In genomic region chr19:31350033-31350692, GRCh38 we compare ENCODE assay signal across 8 cellular contexts. TPM values are rescaled to one million over a fixed set of nuclear protein-coding genes. Genes with fewer than 3 reads are reported as not detected.
A peak's percentile ranks its signal among the peaks of the same experiment; 100 is the strongest.
DNase-seq lines count a peak whose midpoint lies in the region; ATAC-seq, FAIRE-seq and TF ChIP-seq lines count a peak whose summit lies in the region.

No MANE protein-coding gene starts in this region.

- H2AFZ ChIP-seq in HepG2 (ENCODE audit: low read length) = no peak overlapping the region

- in situ Hi-C loops in HepG2 (cut with HindIII; ENCODE audit: extremely low pct_ligation_motif_present, low pct_unique_long_range_greater_than_20kb) = no loop called here

- H3K4me2 ChIP-seq in HepG2 (ENCODE audit: low read depth, low read length) = peak overlapping the region; percentile 69

- H3K4me1 Mint-ChIP-seq in activated CD8-positive, alpha-beta T cell treated with anti-CD3 and anti-CD28 coated beads for 36 hours (ENCODE audit: low read depth) = peaks cover 28% of the 10 kb centered on the region
- H3K4me1 Mint-ChIP-seq in activated CD8-positive, alpha-beta T cell treated with anti-CD3 and anti-CD28 coated beads, Interleukin-2, amount 10 ng/mL, durations not matched to agents 7 days and 5 days (ENCODE audit: low read depth) = peaks cover 27% of the 10 kb centered on the region
- H3K4me1 Mint-ChIP-seq in brain = peaks cover 62% of the 10 kb centered on the region

- TF ChIP-seq EP300 in HepG2 (IDR thresholded peaks at IDR 0.05; ENCODE audit: low read depth in 2 of 2, low read length in 2 of 2) (no peak), HepG2 (CRISPR knock-in tag; IDR thresholded peaks at IDR 0.05; ENCODE audit: borderline replicate concordance) (no peak), tibial nerve (IDR thresholded peaks at IDR 0.05) (no peak)

- no peak for FAIRE-seq in HepG2 (lab: Jason Lieb, UNC)

- H3K4me1 ChIP-seq in HepG2 (ENCODE audit: insufficient read depth, low read length) (no peaks in the 10 kb centered on the region), tibial nerve (peaks cover 0 to 49% (median 9%) of the 10 kb centered on the region in 4 donors)

- 0% methylated on average over 2 of the region's 61 CpGs for WGBS in HepG2 (ENCODE audit: low lambda C conversion rate)
- 0 to 1% methylated on average over 11 to 31 of the region's 61 CpGs for WGBS in tibial nerve, 2 donors

- H3K4me3 ChIP-seq in HepG2 (replicated peaks in 1 of 3; ENCODE audit: insufficient read depth in 1 of 3, low read depth in 2 of 3, low read length in 3 of 3) = peak overlapping the region; percentile 42 to 62 (median 52); a peak in 4 of 6 replicates
- H3K4me3 ChIP-seq in tibial nerve = peak overlapping the region; percentile 84 to 97 (median 90)

- no peak for TF ChIP-seq POLR2A in HepG2 (IDR thresholded peaks at IDR 0.05; ENCODE audit: insufficient read depth in 1 of 2, low read depth in 2 of 2, low read length in 2 of 2)
- no peak for TF ChIP-seq POLR2A in tibial nerve (IDR thresholded peaks at IDR 0.05)

- H3K9ac ChIP-seq in HepG2 (ENCODE audit: insufficient read depth, low read depth, low read length) = no peak overlapping the region

- H3K36me3 ChIP-seq in HepG2 (replicated peaks in 1 of 2; ENCODE audit: control insufficient read depth in 1 of 2, insufficient read depth in 2 of 2, low read length in 2 of 2) (no peaks in the 10 kb centered on the region), tibial nerve (no peaks in the 10 kb centered on the region)

- intact Hi-C loops in activated CD8-positive, alpha-beta T cell treated with anti-CD3 and anti-CD28 coated beads for 36 hours (cut with micrococcal nuclease) = loop anchor here (10.0 kb wide), 2 partner anchors 135 to 565 kb away; no protein-coding TSS in a partner anchor
- intact Hi-C loops in HepG2 (cut with micrococcal nuclease; ENCODE audit: unreplicated experiment) = no loop called here

- POLR2A ChIA-PET in activated CD8-positive, alpha-beta T cell treated with anti-CD3 and anti-CD28 coated beads for 36 hours (lab: Charles Lee) = no interaction called here
- POLR2A ChIA-PET in activated CD8-positive, alpha-beta T cell treated with anti-CD3 and anti-CD28 coated beads, Interleukin-2, amount 10 ng/mL, durations not matched to agents 7 days and 5 days (lab: Charles Lee) = no interaction called here
- POLR2A ChIA-PET in HepG2 (lab: Yijun Ruan, JAX) = no interaction called here

- no peaks in the 10 kb centered on the region for H3K9me3 Mint-ChIP-seq in activated CD8-positive, alpha-beta T cell treated with anti-CD3 and anti-CD28 coated beads for 36 hours
- H3K9me3 Mint-ChIP-seq in activated CD8-positive, alpha-beta T cell treated with anti-CD3 and anti-CD28 coated beads, Interleukin-2, amount 10 ng/mL, durations not matched to agents 7 days and 5 days (ENCODE audit: insufficient read depth) = no peaks in the 10 kb centered on the region
- peaks cover 0 to 4% (median 0%) of the 10 kb centered on the region in 5 experiments for H3K9me3 Mint-ChIP-seq in brain

- H3K27ac Mint-ChIP-seq in activated CD8-positive, alpha-beta T cell treated with anti-CD3 and anti-CD28 coated beads for 36 hours = no peak overlapping the region
- H3K27ac Mint-ChIP-seq in activated CD8-positive, alpha-beta T cell treated with anti-CD3 and anti-CD28 coated beads, Interleukin-2, amount 10 ng/mL, durations not matched to agents 7 days and 5 days = no peak overlapping the region
- no peak overlapping the region for H3K27ac Mint-ChIP-seq in brain

- no peak for ATAC-seq in activated CD8-positive, alpha-beta T cell treated with anti-CD3 and anti-CD28 coated beads for 36 hours
- no peak for ATAC-seq in activated CD8-positive, alpha-beta T cell treated with anti-CD3 and anti-CD28 coated beads, Interleukin-2, amount 10 ng/mL, durations not matched to agents 7 days and 5 days
- ATAC-seq in HepG2 = no peak
- ATAC-seq in GM21367 (IDR thresholded peaks at IDR 0.05; ENCODE audit: unreplicated experiment) = no peak
- no peak for ATAC-seq in GM18520 (IDR thresholded peaks at IDR 0.05; ENCODE audit: unreplicated experiment)

- H4K20me1 ChIP-seq in HepG2 (ENCODE audit: insufficient read depth, low read length) = no peaks in the 10 kb centered on the region

- H3K27ac ChIP-seq in HepG2 (ENCODE audit: extremely low read length, insufficient read depth, low read length) (no peak overlapping the region), tibial nerve (peak overlapping the region; percentile 81 to 94 (median 92))

- DNase-seq in activated CD8-positive, alpha-beta T cell treated with anti-CD3 and anti-CD28 coated beads for 36 hours = no peak
- DNase-seq in activated CD8-positive, alpha-beta T cell treated with anti-CD3 and anti-CD28 coated beads, Interleukin-2, amount 10 ng/mL, durations not matched to agents 7 days and 5 days = no peak
- no peak for DNase-seq in HepG2 (ENCODE audit: low spot score)
- no peak for DNase-seq in tibial nerve (ENCODE audit: low spot score in 2 of 2)
- no peak for DNase-seq in NCI-H2196 (lab: John Stamatoyannopoulos, UW; ENCODE audit: unreplicated experiment)

- no peaks in the 10 kb centered on the region for H3K79me2 ChIP-seq in HepG2 (ENCODE audit: insufficient read depth, low read length)

- BruUV-seq in HepG2 (replicated peaks; lab: Mats Ljungman, UMichigan) = no TSS peak

- H3K36me3 Mint-ChIP-seq in activated CD8-positive, alpha-beta T cell treated with anti-CD3 and anti-CD28 coated beads for 36 hours (ENCODE audit: low read depth) = no peaks in the 10 kb centered on the region
- peaks cover 5% of the 10 kb centered on the region for H3K36me3 Mint-ChIP-seq in activated CD8-positive, alpha-beta T cell treated with anti-CD3 and anti-CD28 coated beads, Interleukin-2, amount 10 ng/mL, durations not matched to agents 7 days and 5 days (ENCODE audit: low read depth)
- no peaks in the 10 kb centered on the region for H3K36me3 Mint-ChIP-seq in brain

- no peak for TF ChIP-seq CTCF in activated CD8-positive, alpha-beta T cell treated with anti-CD3 and anti-CD28 coated beads for 36 hours (IDR thresholded peaks at IDR 0.05)
- no peak for TF ChIP-seq CTCF in brain (conservative IDR thresholded peaks at IDR 0.05)
- TF ChIP-seq CTCF in HepG2 (CRISPR knock-in tag; IDR thresholded peaks at IDR 0.05) = no peak
- no peak for TF ChIP-seq CTCF in tibial nerve (IDR thresholded peaks at IDR 0.05)

- peaks cover 62% of the 10 kb centered on the region for H3K27me3 Mint-ChIP-seq in activated CD8-positive, alpha-beta T cell treated with anti-CD3 and anti-CD28 coated beads for 36 hours
- peaks cover 66% of the 10 kb centered on the region for H3K27me3 Mint-ChIP-seq in activated CD8-positive, alpha-beta T cell treated with anti-CD3 and anti-CD28 coated beads, Interleukin-2, amount 10 ng/mL, durations not matched to agents 7 days and 5 days (ENCODE audit: low read depth)
- peaks cover 68% of the 10 kb centered on the region for H3K27me3 Mint-ChIP-seq in brain

- peak overlapping the region; percentile 35 for H3K4me3 Mint-ChIP-seq in activated CD8-positive, alpha-beta T cell treated with anti-CD3 and anti-CD28 coated beads for 36 hours
- H3K4me3 Mint-ChIP-seq in activated CD8-positive, alpha-beta T cell treated with anti-CD3 and anti-CD28 coated beads, Interleukin-2, amount 10 ng/mL, durations not matched to agents 7 days and 5 days = no peak overlapping the region
- peak overlapping the region; percentile 68 to 87 (median 75) for H3K4me3 Mint-ChIP-seq in brain

- peaks cover 4 to 72% of the 10 kb centered on the region in 2 experiments; a peak in 3 of 5 replicates for H3K27me3 ChIP-seq in HepG2 (ENCODE audit: control insufficient read depth in 1 of 2, insufficient read depth in 2 of 2, low read length in 2 of 2)
- peaks cover 0 to 37% of the 10 kb centered on the region in 2 donors for H3K27me3 ChIP-seq in tibial nerve

- TF ChIP-seq RAD21 in HepG2 (CRISPR knock-in tag; IDR thresholded peaks at IDR 0.05) = no peak

- CTCF ChIA-PET in activated CD8-positive, alpha-beta T cell treated with anti-CD3 and anti-CD28 coated beads for 36 hours (lab: Charles Lee) = interaction anchor here (0.9 kb wide), 1 partner anchor 135 kb away, joined by 3 read pairs; no protein-coding TSS in a partner anchor
- CTCF ChIA-PET in activated CD8-positive, alpha-beta T cell treated with anti-CD3 and anti-CD28 coated beads, Interleukin-2, amount 10 ng/mL, durations not matched to agents 7 days and 5 days (lab: Charles Lee) = no interaction called here
- CTCF ChIA-PET in HepG2 (lab: Yijun Ruan, JAX; ENCODE audit: low intra/inter-chr PET ratio, low total read pairs) = no interaction called here

- H3K9me3 ChIP-seq in HepG2 (ENCODE audit: low read length) (no peaks in the 10 kb centered on the region), tibial nerve (no peaks in the 10 kb centered on the region)

TF ChIP-seq in HepG2, 621 proteins besides CTCF, POLR2A, EP300 and RAD21 (continues in another document):
- no peak for TF ChIP-seq SKI (IDR thresholded peaks at IDR 0.05; ENCODE audit: partially characterized antibody)

RNA-seq across cellular contexts. Expression of gene TSHZ3, which starts 0.9 kb away (rescaled TPM):
- under 1 TPM; 0.16 to 0.38 TPM for total RNA-seq in activated CD8-positive, alpha-beta T cell treated with anti-CD3 and anti-CD28 coated beads for 36 hours
- total RNA-seq in activated CD8-positive, alpha-beta T cell treated with anti-CD3 and anti-CD28 coated beads, Interleukin-2, amount 10 ng/mL, durations not matched to agents 7 days and 5 days = under 1 TPM; 0.57 to 0.82 TPM
- polyA plus RNA-seq in brain (ENCODE audit: insufficient read depth, low read depth, low replicate concordance) = 17.6 TPM
- not detected in 2 replicates for total RNA-seq in HepG2 (2016; rRNA removed; fragmentation: Illumina TruSeq; extraction: Trizol)
- total RNA-seq in HepG2 (2016; cell fraction: cytosol; rRNA removed; fragmentation: Illumina TruSeq; extraction: Trizol; ENCODE audit: low read depth) = not detected in 2 replicates
- total RNA-seq in HepG2 (2016; cell fraction: insoluble cytoplasmic fraction; rRNA removed; fragmentation: Illumina TruSeq; extraction: Trizol) = not detected in 2 replicates
- total RNA-seq in HepG2 (2016; cell fraction: membrane; rRNA removed; fragmentation: Illumina TruSeq; extraction: Trizol) = not detected in 2 replicates
- total RNA-seq in HepG2 (2016; cell fraction: nucleus; rRNA removed; fragmentation: Illumina TruSeq; extraction: Trizol) = not detected in 2 replicates
- polyA plus RNA-seq in HepG2 (2011; rRNA removed) = 0.01 TPM in 1 of 2 replicates, not detected in the other
- not detected in 2 replicates for polyA plus RNA-seq in HepG2 (2011; cell fraction: cytosol; rRNA removed)
- not detected in 2 replicates for polyA plus RNA-seq in HepG2 (2011; cell fraction: nucleus; rRNA removed)
- polyA plus RNA-seq in HepG2 (2012) = not detected in 2 replicates
- not detected in 2 replicates for polyA plus RNA-seq in HepG2 (2016; cell fraction: cytosol; fragmentation: Illumina TruSeq; extraction: Trizol; ENCODE audit: low read depth)
- not detected in 2 replicates for polyA plus RNA-seq in HepG2 (2016; cell fraction: insoluble cytoplasmic fraction; fragmentation: Illumina TruSeq; extraction: Trizol; ENCODE audit: low read depth)
- polyA plus RNA-seq in HepG2 (2016; cell fraction: membrane; fragmentation: Illumina TruSeq; extraction: Trizol; ENCODE audit: low read depth) = not detected in 2 replicates
- polyA plus RNA-seq in HepG2 (2016; cell fraction: nucleus; fragmentation: Illumina TruSeq; extraction: Trizol; ENCODE audit: insufficient read depth, low read depth) = not detected in 2 replicates
- polyA minus RNA-seq in HepG2 (2011; rRNA and poly(A)+ RNA removed; ENCODE audit: low replicate concordance) = not detected in 2 replicates
- not detected in 2 replicates for polyA minus RNA-seq in HepG2 (2011; cell fraction: cytosol; rRNA and poly(A)+ RNA removed)
- not detected in 2 replicates for polyA minus RNA-seq in HepG2 (2011; cell fraction: nucleus; rRNA and poly(A)+ RNA removed)
- total RNA-seq in tibial nerve = 10 to 100 TPM; 20.4 to 22.4 (median 22.3) TPM

Comparison
In these comparisons a context has a peak if more than half of its experiments do, and no peak if none do; other contexts are left out.
1. RNA of gene TSHZ3, which starts 0.9 kb away (total RNA-seq): 20.4 to 22.4 TPM in tibial nerve; 0.57 to 0.82 TPM in activated CD8-positive, alpha-beta T cell treated with anti-CD3 and anti-CD28 coated beads, Interleukin-2, amount 10 ng/mL, durations not matched to agents 7 days and 5 days, 0.16 to 0.38 TPM in activated CD8-positive, alpha-beta T cell treated with anti-CD3 and anti-CD28 coated beads for 36 hours and not detected in HepG2; every median in the first group is over 10 times any median in the second.